ENCODE assay signal across 19 cellular contexts in the genomic region with DNA sequence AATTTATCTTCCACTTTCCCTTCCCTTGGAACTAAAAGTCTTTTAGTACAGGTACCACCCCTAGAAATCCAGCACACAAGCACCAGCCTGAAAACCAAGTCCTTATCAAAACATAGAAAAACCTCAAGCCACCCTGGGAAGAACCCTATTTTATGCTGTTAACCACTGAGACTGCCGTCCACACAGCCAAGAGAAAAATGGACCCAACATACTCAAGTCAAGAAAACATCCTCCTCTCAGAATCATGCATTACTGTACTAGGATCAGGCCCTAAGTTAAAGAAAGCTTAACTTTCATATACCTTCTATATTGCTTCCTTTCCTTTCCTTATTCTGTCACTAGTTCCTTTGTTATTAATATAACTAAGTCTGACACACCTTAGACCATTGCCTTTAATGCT.
"Had no signal": no experiment of that assay in that cellular context is flagged by ENCODE, and none has a peak within 500 bp of the region (broad histone marks: within the 10 kb centered on the region; RNA-seq: fewer than 3 reads in every experiment).

No MANE protein-coding gene starts in this region.

- H3K27me3 Mint-ChIP-seq: progenitor cell of endocrine pancreas had no signal

- ATAC-seq: gastroesophageal sphincter, mucosa of descending colon, right lobe of liver had no signal

- H3K4me1 Mint-ChIP-seq: nephron progenitor cell had no signal

- DNase-seq: activated B cell treated with CpG ODN at 0.5 μM for 24 hours; activated CD4-positive, alpha-beta T cell treated with anti-CD3 and anti-CD28 coated beads, Interleukin-2, amount 50 U/mL, for 1 hour; activated naive CD4-positive, alpha-beta T cell treated with Interleukin-2 at 50 U/mL for 16 hours; activated T-cell treated with anti-CD3 and anti-CD28 coated beads for 4 hours; brain microvascular endothelial cell; dorsolateral prefrontal cortex; islet precursor cell; left ventricle myocardium inferior; mucosa of descending colon; nephron progenitor cell; right lobe of liver; stimulated activated CD4-positive, alpha-beta T cell treated with anti-CD3 and anti-CD28 coated beads, Interleukin-12 subunit alpha, Interleukin-12 subunit beta, amount 100 ng/mL, for 4 hours; stimulated activated CD4-positive, alpha-beta T cell treated with anti-CD3 and anti-CD28 coated beads, Interleukin-4, amount 100 ng/mL, for 1 hour; stomach; thyroid gland; upper lobe of left lung had no signal

- H3K27ac Mint-ChIP-seq: activated B cell treated with CpG ODN at 0.5 μM for 24 hours; activated naive CD8-positive, alpha-beta T cell; progenitor cell of endocrine pancreas had no signal

- H3K4me3 Mint-ChIP-seq: activated B cell treated with CpG ODN at 0.5 μM for 24 hours; activated naive CD8-positive, alpha-beta T cell; nephron progenitor cell had no signal
